8 cellular contexts compared by ENCODE assay signal in the genomic region with DNA sequence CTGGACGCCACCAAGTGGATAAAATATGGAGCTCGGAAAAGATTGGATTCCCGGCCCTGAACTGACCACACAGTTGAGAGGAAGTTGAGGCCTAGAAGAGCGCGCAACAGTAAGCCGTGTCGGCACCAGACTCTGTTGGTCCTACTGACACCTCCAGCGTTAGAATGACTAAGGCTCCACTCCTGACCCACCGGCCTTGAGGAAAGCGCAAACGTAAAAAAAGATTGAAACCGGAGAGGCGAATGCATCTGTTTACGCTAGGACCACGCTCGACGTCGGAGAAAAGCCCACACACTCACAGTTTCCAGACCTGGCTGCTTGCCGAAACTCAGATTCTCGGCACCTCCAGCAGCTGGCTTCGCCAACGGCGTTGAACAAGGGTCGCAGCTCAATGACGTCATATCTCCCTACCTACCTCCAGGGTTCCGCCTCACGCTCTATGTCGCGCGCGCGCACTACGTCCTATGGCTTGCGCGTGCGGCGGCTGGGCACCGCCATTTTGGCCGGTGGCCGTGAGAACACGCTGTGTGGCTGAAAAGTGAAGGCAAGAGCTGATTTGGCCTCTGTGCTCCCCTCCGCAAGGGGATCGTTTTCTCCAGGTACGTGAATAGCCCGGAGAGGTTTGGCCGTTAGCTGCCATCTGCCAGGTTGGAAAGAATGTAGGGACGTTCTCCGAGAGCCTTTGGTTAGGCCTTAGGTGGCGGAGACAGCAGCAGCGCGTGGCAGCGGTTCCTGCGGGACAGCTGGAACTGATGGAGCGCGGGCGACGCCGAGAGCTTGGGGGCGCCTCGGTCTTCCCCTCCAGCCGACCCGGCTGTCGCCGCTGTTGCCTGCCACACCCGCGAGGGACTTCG. TPM values are rescaled to one million over a fixed set of nuclear protein-coding genes. Genes with fewer than 3 reads are reported as not detected.
A peak's percentile ranks its signal among the peaks of the same experiment; 100 is the strongest.
DNase-seq lines count a peak whose midpoint lies in the region; ATAC-seq and TF ChIP-seq lines count a peak whose summit lies in the region.

TSS of gene ABCE1 (plus strand) at position 491 of the 854 bp plus-strand sequence. CDS start 6,102 bp downstream, outside the sequence.
TSS of gene ANAPC10 (minus strand) at position 376 of the 854 bp plus-strand sequence. CDS start 2,097 bp downstream, outside the sequence.

- peaks cover 14 to 41% (median 21%) of the 10 kb centered on the region in 3 donors for H3K36me3 Mint-ChIP-seq in CD8-positive, alpha-beta memory T cell

- no peaks in the 10 kb centered on the region for H3K9me3 ChIP-seq in CD8-positive, alpha-beta memory T cell (ENCODE audit: low read length)
- no peaks in the 10 kb centered on the region for H3K9me3 ChIP-seq in lung (ENCODE audit: control insufficient read depth in 2 of 2, insufficient read depth in 1 of 2, low read length in 1 of 2)

- H3K27me3 Mint-ChIP-seq in CD8-positive, alpha-beta memory T cell, result no peaks in the 10 kb centered on the region

- peak within 1 kb of the TSS; percentile 95 for H3K27ac ChIP-seq in CD8-positive, alpha-beta memory T cell (ENCODE audit: low read depth, low read length)
- peak within 1 kb of the TSS; percentile 78 to 98 for H3K27ac ChIP-seq in lung (ENCODE audit: low read depth in 1 of 2, low read length in 1 of 2)

- H3K4me1 Mint-ChIP-seq in CD8-positive, alpha-beta memory T cell, result peaks cover 38 to 59% (median 54%) of the 10 kb centered on the region in 3 donors

- peaks cover 6% of the 10 kb centered on the region for H3K36me3 ChIP-seq in CD8-positive, alpha-beta memory T cell (ENCODE audit: insufficient read depth, low read length)
- H3K36me3 ChIP-seq in lung (ENCODE audit: control insufficient read depth in 2 of 2, insufficient read depth in 2 of 2, low read length in 2 of 2), result peaks cover 1 to 9% of the 10 kb centered on the region in 2 donors

- TF ChIP-seq CTCF in lung (IDR thresholded peaks at IDR 0.05; ENCODE audit: control extremely low read depth, extremely low read depth), result no peak

- H3K27ac Mint-ChIP-seq in CD8-positive, alpha-beta memory T cell, result peak within 1 kb of the TSS; percentile 95 to 100 (median 98)

- peaks cover 0 to 4% (median 3%) of the 10 kb centered on the region in 5 donors for H3K9me3 Mint-ChIP-seq in CD8-positive, alpha-beta memory T cell

- no peaks in the 10 kb centered on the region for H3K27me3 ChIP-seq in CD8-positive, alpha-beta memory T cell (ENCODE audit: insufficient read depth, low read length, poor library complexity, severe bottlenecking)
- H3K27me3 ChIP-seq in lung (ENCODE audit: control insufficient read depth, insufficient read depth), result no peaks in the 10 kb centered on the region

- H3K4me3 Mint-ChIP-seq in CD8-positive, alpha-beta memory T cell, result peak within 1 kb of the TSS; percentile 90 to 99 (median 95)

- CTCF ChIA-PET in CD8-positive, alpha-beta memory T cell (lab: Charles Lee), result interaction anchor here (1.1 kb wide), 1 partner anchor 83 kb away, joined by 4 read pairs; no protein-coding TSS in a partner anchor

- POLR2A ChIA-PET in CD8-positive, alpha-beta memory T cell (lab: Charles Lee), result interaction anchor here (0.9 to 2.6 kb wide), 7 partner anchors 13 to 1585 kb away, joined by 3 to 18 read pairs (median 6); partner anchors contain the start of genes MMAA, OTUD4 and SMARCA5

- H3K4me3 ChIP-seq in CD8-positive, alpha-beta memory T cell (ENCODE audit: low read length), result peak within 1 kb of the TSS; percentile 87
- H3K4me3 ChIP-seq in lung, result peak within 1 kb of the TSS; percentile 87

- H3K4me1 ChIP-seq in CD8-positive, alpha-beta memory T cell (ENCODE audit: insufficient read depth, low read length), result peaks cover 53% of the 10 kb centered on the region
- peaks cover 2 to 23% of the 10 kb centered on the region in 2 donors for H3K4me1 ChIP-seq in lung (ENCODE audit: control insufficient read depth in 2 of 2, insufficient read depth in 2 of 2, low read length in 2 of 2)

- 0 to 1% methylated on average over 67 of the region's 67 CpGs for WGBS in lung, 2 donors

- ATAC-seq in GM19468 (IDR thresholded peaks at IDR 0.05; ENCODE audit: extremely low read depth, unreplicated experiment), result peak; percentile 86
- peak; percentile 96 for ATAC-seq in lung (ENCODE audit: insufficient read depth, low FRiP score)

- peak; percentile 92 to 97 (median 94) for DNase-seq in CD8-positive, alpha-beta memory T cell
- DNase-seq in HS-5 (ENCODE audit: low read depth) (peak; percentile 89), NK-92 (lab: John Stamatoyannopoulos, UW; ENCODE audit: unreplicated experiment) (peak; percentile 69), lung (ENCODE audit: low spot score) (peak; percentile 97)
- peak; percentile 92 to 94 for DNase-seq in activated CD8-positive, alpha-beta memory T cell treated with anti-CD3 and anti-CD28 coated beads for 1 hour (ENCODE audit: extremely low read depth in 1 of 2, low read depth in 1 of 2)
- DNase-seq in effector CD4-positive, alpha-beta T cell, result peak; percentile 96
- DNase-seq in stimulated activated CD4-positive, alpha-beta T cell treated with anti-CD3 and anti-CD28 coated beads, TNF-alpha, amount 100 ng/mL, for 4 hours (ENCODE audit: low read depth in 3 of 3), result peak; percentile 82 to 93 (median 92)

RNA-seq across cellular contexts. Expression of gene ABCE1, which starts in this region (rescaled TPM):
- total RNA-seq in CD8-positive, alpha-beta memory T cell, result 100 to 1,000 TPM; 170 to 179 TPM
- polyA plus RNA-seq in CD8-positive, alpha-beta memory T cell, result 59.7 TPM
- total RNA-seq in lung, result 10 to 100 TPM; 50.5 to 72.6 TPM
- 10 to 100 TPM; 19.0 to 39.0 TPM for polyA plus RNA-seq in lung

RNA-seq across cellular contexts. Expression of gene ANAPC10, which starts in this region (rescaled TPM):
- 10 to 100 TPM; 26.0 to 26.8 TPM for total RNA-seq in CD8-positive, alpha-beta memory T cell
- polyA plus RNA-seq in CD8-positive, alpha-beta memory T cell, result 39.0 TPM
- 10 to 100 TPM; 17.8 to 53.7 TPM for total RNA-seq in lung
- 10 to 100 TPM; 19.0 to 24.3 TPM for polyA plus RNA-seq in lung

Comparison
In these comparisons a context has a peak if more than half of its experiments do, and no peak if none do; other contexts are left out.
1. Peak in every context shown above with its lines: DNase-seq, ATAC-seq, H3K4me3 ChIP-seq and H3K27ac ChIP-seq.